Comparison of ENCODE assay signal across 8 cellular contexts in the genomic region with DNA sequence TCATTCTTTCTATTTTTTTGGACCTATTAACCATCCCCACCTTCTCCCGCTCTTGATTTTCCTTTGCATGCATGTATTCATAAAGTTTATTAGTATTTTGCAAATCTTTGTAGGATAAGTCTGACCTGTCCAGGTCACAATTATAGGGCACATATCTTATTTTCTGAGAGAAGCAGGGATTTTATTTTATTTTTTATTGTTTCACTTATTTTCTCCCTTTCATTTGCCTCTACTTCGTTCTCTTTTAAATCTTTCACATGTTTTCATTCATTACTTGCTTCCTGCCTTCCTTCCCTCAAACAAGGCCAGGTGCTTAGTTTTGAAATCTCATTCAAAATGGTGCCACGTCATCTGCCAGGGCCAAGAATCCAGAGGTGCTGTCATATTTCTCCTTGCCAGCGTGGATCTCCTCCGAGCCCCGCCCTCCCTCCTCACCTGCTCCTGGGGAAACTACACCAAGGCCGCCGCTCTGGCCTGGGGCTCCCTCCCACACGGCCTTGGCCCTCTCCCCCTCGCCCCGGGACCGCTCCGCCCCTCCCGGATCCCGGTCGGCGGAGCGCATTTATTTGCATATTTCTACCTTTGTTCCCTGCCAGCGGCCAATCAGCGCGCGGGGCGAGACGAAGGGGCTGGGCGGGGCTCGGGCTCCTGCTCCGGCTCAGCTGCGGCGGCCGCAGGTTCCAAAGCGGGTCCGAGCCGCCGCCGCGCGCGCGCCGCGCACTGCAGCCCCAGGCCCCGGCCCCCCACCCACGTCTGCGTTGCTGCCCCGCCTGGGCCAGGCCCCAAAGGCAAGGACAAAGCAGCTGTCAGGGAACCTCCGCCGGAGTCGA. TPM values are rescaled to one million over a fixed set of nuclear protein-coding genes. Genes with fewer than 3 reads are reported as not detected.
DNase-seq lines count a peak whose midpoint lies in the region; ATAC-seq and TF ChIP-seq lines count a peak whose summit lies in the region.

A gene (plus strand): TSS at position 654 of the 830 bp plus-strand sequence. CDS start 213 bp downstream, outside the sequence.

- peak; percentile 39 to 41 for DNase-seq in Kasumi-1 (lab: John Stamatoyannopoulos, UW)
- DNase-seq in Panc1 (ENCODE audit: low read depth, low spot score) = peak; percentile 77
- peak; percentile 25 for DNase-seq in activated effector memory CD4-positive, alpha-beta T cell treated with Interleukin-2 at 50 U/mL for 16 hours
- peak; percentile 73 for DNase-seq in fibroblast of villous mesenchyme (ENCODE audit: low read depth)
- DNase-seq in natural killer cell = peak; percentile 29

- ATAC-seq in GM21423 (IDR thresholded peaks at IDR 0.05; ENCODE audit: unreplicated experiment) (peak; percentile 57), Panc1 (peak; percentile 95), natural killer cell (peak; percentile 66 to 78 (median 75))

- peak within 1 kb of the TSS in 1 of 2 donors; percentile 69 for H3K27ac Mint-ChIP-seq in natural killer cell
- H3K27ac Mint-ChIP-seq in stimulated activated naive CD8-positive, alpha-beta T cell treated with anti-CD3 and anti-CD28 coated beads, Interleukin-15, Interleukin-2, amounts not matched to agents 100 ng/mL and 50 ng/mL, for 24 hours = no peak within 1 kb of the TSS

- in situ Hi-C loops in Panc1 (cut with HindIII; ENCODE audit: low pct_unique_long_range_greater_than_20kb, low sequenced_read_pairs) = no loop called here

- no peaks in the 10 kb centered on the region for H3K9me3 ChIP-seq in Panc1 (ENCODE audit: control insufficient read depth, insufficient read depth, low read depth, low read length)

- CTCF ChIA-PET in Panc1 (lab: Charles Lee) = interaction anchor here (0.6 kb wide), 1 partner anchor 202 kb away, joined by 3 read pairs; no protein-coding TSS in a partner anchor

- no peaks in the 10 kb centered on the region for H3K27me3 ChIP-seq in Panc1 (ENCODE audit: control insufficient read depth, insufficient read depth, low read length)

- POLR2A ChIA-PET in Panc1 (lab: Charles Lee) = no interaction called here

- H3K27ac ChIP-seq in C4-2B = peak within 1 kb of the TSS; percentile 87
- H3K27ac ChIP-seq in Panc1 (ENCODE audit: low read length) = peak within 1 kb of the TSS; percentile 82

- H3K36me3 ChIP-seq in Panc1 (ENCODE audit: control insufficient read depth, insufficient read depth, low read length) = no peaks in the 10 kb centered on the region

- H3K9me3 Mint-ChIP-seq in natural killer cell = no peaks in the 10 kb centered on the region
- H3K9me3 Mint-ChIP-seq in stimulated activated naive CD8-positive, alpha-beta T cell treated with anti-CD3 and anti-CD28 coated beads, Interleukin-15, Interleukin-2, amounts not matched to agents 100 ng/mL and 50 ng/mL, for 24 hours = no peaks in the 10 kb centered on the region

- no peaks in the 10 kb centered on the region for H3K36me3 Mint-ChIP-seq in natural killer cell
- H3K36me3 Mint-ChIP-seq in stimulated activated naive CD8-positive, alpha-beta T cell treated with anti-CD3 and anti-CD28 coated beads, Interleukin-15, Interleukin-2, amounts not matched to agents 100 ng/mL and 50 ng/mL, for 24 hours (ENCODE audit: low read depth) = no peaks in the 10 kb centered on the region

- BruUV-seq in Panc1 (replicated peaks; lab: Mats Ljungman, UMichigan) = no TSS peak

- H3K4me1 ChIP-seq in Panc1 (ENCODE audit: control insufficient read depth, insufficient read depth, low read length) = peaks cover 21% of the 10 kb centered on the region

- H3K4me3 Mint-ChIP-seq in natural killer cell = peak within 1 kb of the TSS; percentile 80
- H3K4me3 Mint-ChIP-seq in stimulated activated naive CD8-positive, alpha-beta T cell treated with anti-CD3 and anti-CD28 coated beads, Interleukin-15, Interleukin-2, amounts not matched to agents 100 ng/mL and 50 ng/mL, for 24 hours = peak within 1 kb of the TSS; percentile 84

- H3K4me1 Mint-ChIP-seq in natural killer cell = peaks cover 11 to 14% of the 10 kb centered on the region in 2 donors
- peaks cover 15% of the 10 kb centered on the region for H3K4me1 Mint-ChIP-seq in stimulated activated naive CD8-positive, alpha-beta T cell treated with anti-CD3 and anti-CD28 coated beads, Interleukin-15, Interleukin-2, amounts not matched to agents 100 ng/mL and 50 ng/mL, for 24 hours (ENCODE audit: low read depth)

- H3K27me3 Mint-ChIP-seq in natural killer cell (ENCODE audit: low read depth in 2 of 2) = peaks cover 0 to 16% of the 10 kb centered on the region in 2 donors
- H3K27me3 Mint-ChIP-seq in stimulated activated naive CD8-positive, alpha-beta T cell treated with anti-CD3 and anti-CD28 coated beads, Interleukin-15, Interleukin-2, amounts not matched to agents 100 ng/mL and 50 ng/mL, for 24 hours = peaks cover 37% of the 10 kb centered on the region

- TF ChIP-seq CTCF in C4-2B (conservative IDR thresholded peaks at IDR 0.05) (no peak), Panc1 (IDR thresholded peaks at IDR 0.05) (no peak), fibroblast of villous mesenchyme (IDR thresholded peaks at IDR 0.05; ENCODE audit: insufficient read depth, low read depth, low read length) (no peak), natural killer cell (IDR thresholded peaks at IDR 0.05) (no peak)

- intact Hi-C loops in Panc1 (cut with micrococcal nuclease; ENCODE audit: unreplicated experiment) (no loop called here), natural killer cell (cut with micrococcal nuclease) (no loop called here)

- H3K4me3 ChIP-seq in Panc1 (ENCODE audit: low read depth in 2 of 2, low read length in 2 of 2) (peak within 1 kb of the TSS; percentile 76 to 83), fibroblast of villous mesenchyme (ENCODE audit: low read depth, low read length) (peak within 1 kb of the TSS; percentile 95)

RNA-seq across cellular contexts. Expression of the gene that starts here (rescaled TPM):
- 80.8 TPM for total RNA-seq in Panc1 (2021; ENCODE audit: unreplicated experiment)
- 54.4 TPM for polyA plus RNA-seq in Panc1 (2012; ENCODE audit: insufficient read length)
- 8.7 and 10.8 TPM in 2 replicates for total RNA-seq in fibroblast of villous mesenchyme
- 1 to 10 TPM; 1.4 to 2.3 (median 1.8) TPM for total RNA-seq in natural killer cell

Comparison
In these comparisons a context has a peak if more than half of its experiments do, and no peak if none do; other contexts are left out.
1. Peak in every context shown above with its lines: DNase-seq, ATAC-seq, H3K4me3 ChIP-seq and H3K27ac ChIP-seq.
2. DNase-seq: peak in every context shown above with its lines; median percentile 77 in Panc1; 73 in fibroblast of villous mesenchyme; 40 in Kasumi-1; 29 in natural killer cell; 25 in activated effector memory CD4-positive, alpha-beta T cell treated with Interleukin-2 at 50 U/mL for 16 hours.